34 cellular contexts compared by ENCODE assay signal in the genomic region with DNA sequence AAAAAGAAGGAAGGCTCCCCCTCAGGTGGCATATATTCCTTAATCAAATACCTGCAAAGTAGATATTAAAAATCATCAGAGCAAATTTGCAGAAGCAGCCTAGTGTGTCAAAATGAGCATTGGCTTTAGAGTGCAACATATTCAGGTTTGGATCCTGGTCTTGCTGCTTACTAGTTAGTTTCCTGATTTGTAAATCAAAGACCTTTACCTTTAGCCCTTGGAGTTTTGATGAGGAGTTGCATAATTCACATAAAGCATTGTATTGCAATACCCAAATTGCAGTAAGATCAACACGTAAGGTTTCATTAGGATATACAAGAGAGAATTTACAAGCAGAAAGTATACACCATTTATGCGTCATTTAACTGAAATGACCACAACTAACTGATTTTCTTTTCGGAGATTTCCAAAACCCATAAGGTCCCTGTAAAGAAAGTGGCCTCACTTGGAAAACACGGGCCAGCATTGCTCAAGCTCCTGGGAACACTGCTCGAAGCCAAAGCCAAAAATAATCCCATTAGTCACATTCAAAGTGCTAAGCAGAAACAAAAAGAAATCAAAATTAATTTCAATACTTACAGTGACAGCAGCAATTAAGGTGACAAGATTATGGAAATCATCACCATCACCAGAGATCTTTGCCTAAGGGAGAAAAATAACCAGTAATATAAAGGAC.
"Had no signal": no experiment of that assay in that cellular context is flagged by ENCODE, and none has a peak within 500 bp of the region (broad histone marks: within the 10 kb centered on the region; RNA-seq: fewer than 3 reads in every experiment).

No MANE protein-coding gene starts in this region.

- ATAC-seq: activated CD8-positive, alpha-beta memory T cell treated with anti-CD3 and anti-CD28 coated beads, Interleukin-2, amount 10 ng/mL, durations not matched to agents 7 days and 5 days; activated naive CD8-positive, alpha-beta T cell treated with anti-CD3 and anti-CD28 coated beads, Interleukin-2, amount 50 U/mL, for 24 hours; K562; PC-3 had no signal

- H3K4me1 ChIP-seq: Peyer's patch had no signal

- H3K36me3 ChIP-seq: brain microvascular endothelial cell, Peyer's patch had no signal

- H3K9me3 ChIP-seq: Peyer's patch had no signal

- FAIRE-seq: K562 had no signal

- H3K4me3 ChIP-seq: K562, Peyer's patch had no signal

- H3K27me3 ChIP-seq: brain microvascular endothelial cell, Peyer's patch had no signal

- DNase-seq: activated B cell treated with CpG ODN at 0.5 μM for 24 hours; activated CD4-positive, alpha-beta memory T cell treated with anti-CD3 and anti-CD28 coated beads, Interleukin-2, amount 10 ng/mL, durations not matched to agents 7 days and 5 days; activated CD4-positive, alpha-beta T cell treated with anti-CD3 and anti-CD28 coated beads for 4 hours; activated CD4-positive, CD25-positive, alpha-beta regulatory T cell treated with anti-CD3 and anti-CD28 coated beads, Interleukin-2, amount 50 U/mL, for 72 hours; activated CD8-positive, alpha-beta memory T cell treated with anti-CD3 and anti-CD28 coated beads for 24 hours; activated CD8-positive, alpha-beta memory T cell treated with anti-CD3 and anti-CD28 coated beads, Interleukin-2, amount 10 ng/mL, durations not matched to agents 7 days and 5 days; activated CD8-positive, alpha-beta memory T cell treated with anti-CD3 and anti-CD28 coated beads, Interleukin-2, amount 50 U/mL, for 48 hours; activated effector memory CD4-positive, alpha-beta T cell treated with Interleukin-2 at 50 U/mL for 16 hours; activated naive CD4-positive, alpha-beta T cell treated with anti-CD3 and anti-CD28 coated beads, Interleukin-2, amount 10 ng/mL, durations not matched to agents 7 days and 5 days; activated naive CD8-positive, alpha-beta T cell treated with anti-CD3 and anti-CD28 coated beads, Interleukin-2, amount 50 U/mL, for 24 hours; activated T-cell treated with anti-CD3 and anti-CD28 coated beads, Interleukin-2, amount 50 U/mL, for 48 hours; amniotic stem cell; aorta; brain microvascular endothelial cell; NCI-H1105; NCI-H1417 treated with DMSO at 0.1 percent for 48 hours; NCI-H187 treated with DMSO at 0.1 percent for 48 hours; NCI-H2081; NCI-H2171 treated with DMSO at 0.1 percent for 48 hours; NCI-H226; NCI-H446 treated with DMSO at 0.1 percent for 48 hours; NCI-H524; NCI-H69; NK-92 treated with Interleukin-12 subunit alpha and Interleukin-12 subunit beta, amount 100 ng/mL, for 24 hours; PC-3; Peyer's patch; RPMI8226; SHP77 treated with DMSO at 0.1 percent for 48 hours; SW 1271; T-helper 1 cell; T-helper 2 cell; T-helper 9 cell had no signal

- H3K27ac ChIP-seq: brain microvascular endothelial cell, Peyer's patch, VCaP had no signal
